Comparison of ENCODE assay signal across 16 cellular contexts in the genomic region with DNA sequence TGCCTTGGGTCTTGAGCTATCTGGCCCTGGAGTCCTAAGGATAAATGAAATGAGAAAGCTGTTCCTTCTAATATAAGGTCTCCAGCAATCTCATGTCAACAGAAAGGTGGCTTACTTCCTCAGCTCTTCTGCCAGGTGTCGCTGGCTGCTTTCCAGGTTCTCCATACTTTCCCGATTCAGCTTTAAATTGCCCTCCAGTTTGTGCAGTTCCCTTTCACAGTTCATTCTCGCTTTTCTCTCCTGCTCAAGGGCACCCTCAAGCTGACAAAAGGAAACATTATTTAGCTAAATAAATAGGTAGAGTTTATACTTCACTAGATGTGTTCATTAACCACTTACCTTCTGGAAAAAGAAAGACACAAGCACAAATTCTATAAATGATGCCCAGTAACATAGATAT.
A peak's percentile ranks its signal among the peaks of the same experiment; 100 is the strongest.
DNase-seq lines count a peak whose midpoint lies in the region; ATAC-seq, FAIRE-seq and TF ChIP-seq lines count a peak whose summit lies in the region.
"Had no signal": no experiment of that assay in that cellular context is flagged by ENCODE, and none has a peak within 500 bp of the region (broad histone marks: within the 10 kb centered on the region; RNA-seq: fewer than 3 reads in every experiment).

No MANE protein-coding gene starts in this region.

- TF ChIP-seq CTCF in LNCAP (IDR thresholded peaks at IDR 0.05) (peak; percentile 54), Panc1 (IDR thresholded peaks at IDR 0.05) (peak; percentile 15; the same call in 1 of the 2 replicates), pancreas (IDR thresholded peaks at IDR 0.05) (no peak)

- H3K4me1 ChIP-seq in Panc1 (ENCODE audit: control insufficient read depth, insufficient read depth, low read length) (no peaks in the 10 kb centered on the region), pancreas (no peaks in the 10 kb centered on the region)

- no peaks in the 10 kb centered on the region for H3K27me3 ChIP-seq in Panc1 (ENCODE audit: control insufficient read depth, insufficient read depth, low read length)
- no peaks in the 10 kb centered on the region for H3K27me3 ChIP-seq in pancreas
- H3K27me3 ChIP-seq: BE2C had no signal

- no peak for FAIRE-seq in pancreas (lab: Jason Lieb, UNC)
- FAIRE-seq: colon, K562 had no signal

- no peaks in the 10 kb centered on the region for H3K36me3 ChIP-seq in Panc1 (ENCODE audit: control insufficient read depth, insufficient read depth, low read length)
- no peaks in the 10 kb centered on the region for H3K36me3 ChIP-seq in pancreas
- H3K36me3 ChIP-seq: BE2C had no signal

- in situ Hi-C loops in Panc1 (cut with HindIII; ENCODE audit: low pct_unique_long_range_greater_than_20kb, low sequenced_read_pairs): no loop called here

- WGBS in pancreas, 2 donors: 10 to 17% methylated on average over 3 of the region's 3 CpGs

- peaks cover 8% of the 10 kb centered on the region; the same call in 1 of the 2 replicates for H3K9me3 ChIP-seq in Panc1 (ENCODE audit: control insufficient read depth, insufficient read depth, low read depth, low read length)
- no peaks in the 10 kb centered on the region for H3K9me3 ChIP-seq in pancreas
- H3K9me3 ChIP-seq: BE2C had no signal

- H3K4me3 ChIP-seq in Panc1 (ENCODE audit: low read depth in 2 of 2, low read length in 2 of 2) (no peak overlapping the region), pancreas (no peak overlapping the region)
- H3K4me3 ChIP-seq: K562 had no signal

- POLR2A ChIA-PET in Panc1 (lab: Charles Lee): no interaction called here

- intact Hi-C loops in Panc1 (cut with micrococcal nuclease; ENCODE audit: unreplicated experiment) (no loop called here), pancreas (cut with DNase I) (no loop called here)

- CTCF ChIA-PET in Panc1 (lab: Charles Lee): interaction anchor here (0.7 kb wide), 1 partner anchor 100 kb away, joined by 5 read pairs; no protein-coding TSS in a partner anchor

- peak; percentile 45 for DNase-seq in NCI-H2081 treated with DMSO at 0.1 percent for 48 hours (lab: John Stamatoyannopoulos, UW)
- DNase-seq in Panc1 (ENCODE audit: low read depth, low spot score): no peak
- DNase-seq in pancreas: peak in 4 of 6 donors; percentile 41 to 51 (median 46)
- no peak for DNase-seq in NOMO-1 treated with dmso at 0.1 percent for 144 hours (lab: John Stamatoyannopoulos, UW; ENCODE audit: unreplicated experiment)
- no peak for DNase-seq in NCI-H1048 (lab: John Stamatoyannopoulos, UW)
- DNase-seq: activated CD4-positive, alpha-beta T cell treated with anti-CD3 and anti-CD28 coated beads, Interleukin-2, amount 10 ng/mL, durations not matched to agents 7 days and 5 days; BE2C; islet precursor cell; posterior cingulate gyrus had no signal

- H3K27ac ChIP-seq in Panc1 (ENCODE audit: low read length) (no peak overlapping the region), pancreas (no peak overlapping the region)
- H3K27ac ChIP-seq: RWPE1 had no signal

- BruUV-seq in Panc1 (replicated peaks; lab: Mats Ljungman, UMichigan): no TSS peak

- ATAC-seq in Panc1 (no peak), pancreas (peak; percentile 53 to 77 (median 64)), HG02642 (IDR thresholded peaks at IDR 0.05; ENCODE audit: poor library complexity, unreplicated experiment) (no peak), GM19463 (IDR thresholded peaks at IDR 0.05; ENCODE audit: unreplicated experiment) (no peak)
- ATAC-seq: HCT116, K562 had no signal

Comparison
In these comparisons a context has a peak if more than half of its experiments do, and no peak if none do; other contexts are left out.
1. CTCF ChIP-seq: peak in LNCAP (single experiment) and Panc1 (single experiment); none in pancreas (0 of 4).
2. DNase-seq: peak in NCI-H2081 treated with DMSO at 0.1 percent for 48 hours (single experiment) and pancreas (4 of 6); none in Panc1 (single experiment), NOMO-1 treated with dmso at 0.1 percent for 144 hours (single experiment) and NCI-H1048 (single experiment).
3. ATAC-seq: peak in pancreas (4 of 4); none in Panc1 (single experiment), HG02642 (single experiment) and GM19463 (single experiment).